16 cellular contexts compared by ENCODE assay signal in the genomic region with DNA sequence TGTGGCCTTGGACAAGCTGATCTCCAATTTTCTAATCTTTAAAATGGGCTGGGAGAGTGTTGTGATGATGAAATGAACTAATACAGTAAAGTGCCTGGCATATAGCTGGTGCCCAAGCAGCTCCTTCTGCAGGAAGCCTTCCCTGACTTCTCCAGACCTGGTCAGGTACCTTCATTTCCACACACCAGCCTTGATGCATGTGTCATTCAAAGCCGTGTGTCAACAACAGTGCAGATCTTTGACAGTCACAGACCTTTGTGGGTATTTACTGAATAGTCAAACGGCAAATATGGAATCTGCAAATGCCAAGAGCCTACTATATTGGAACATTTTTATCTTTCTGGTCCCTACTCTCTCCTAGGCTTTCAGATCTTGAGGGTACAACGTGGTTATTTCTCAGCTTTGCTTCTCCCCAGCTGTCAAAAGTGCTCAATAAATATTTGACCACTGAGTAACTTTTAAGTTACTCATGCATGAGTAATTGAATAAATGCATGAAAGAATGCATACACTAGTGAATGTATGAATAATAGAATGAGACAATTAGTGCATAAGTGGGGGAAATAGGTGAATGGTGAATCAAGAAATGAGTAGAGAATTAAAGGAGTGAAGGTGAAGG.
DNase-seq lines count a peak whose midpoint lies in the region; FAIRE-seq and TF ChIP-seq lines count a peak whose summit lies in the region.
"Had no signal": no experiment of that assay in that cellular context is flagged by ENCODE, and none has a peak within 500 bp of the region (broad histone marks: within the 10 kb centered on the region; RNA-seq: fewer than 3 reads in every experiment).

No MANE protein-coding gene starts in this region.

- H2AFZ ChIP-seq in keratinocyte (ENCODE audit: control insufficient read depth, low read length) (no peak overlapping the region), smooth muscle cell (ENCODE audit: low read depth) (no peak overlapping the region)

- no peak overlapping the region for H3K27ac ChIP-seq in keratinocyte (ENCODE audit: control insufficient read depth, insufficient read depth, low read length)
- H3K27ac ChIP-seq in smooth muscle cell (ENCODE audit: low read depth) = no peak overlapping the region
- H3K27ac ChIP-seq: uterus had no signal

- in situ Hi-C loops in astrocyte of the cerebellum (cut with HindIII; ENCODE audit: low sequenced_read_pairs) = no loop called here

- dilution Hi-C loops in keratinocyte (cut with MboI; ENCODE audit: extremely low pct_ligation_motif_present, low sequenced_read_pairs) = no loop called here

- 63% methylated on average over 3 of the region's 3 CpGs for WGBS in smooth muscle cell (ENCODE audit: low lambda C conversion rate)

- H3K4me1 ChIP-seq in keratinocyte (ENCODE audit: control insufficient read depth, extremely low read depth, insufficient read depth, low read length) (peaks cover 22% of the 10 kb centered on the region), smooth muscle cell (ENCODE audit: low read depth) (no peaks in the 10 kb centered on the region)
- H3K4me1 ChIP-seq: uterus had no signal

- no peaks in the 10 kb centered on the region for H3K36me3 ChIP-seq in keratinocyte (ENCODE audit: control insufficient read depth in 2 of 2, extremely low read depth in 1 of 2, insufficient read depth in 2 of 2, low read length in 2 of 2)
- no peaks in the 10 kb centered on the region for H3K36me3 ChIP-seq in smooth muscle cell (ENCODE audit: low read depth)
- H3K36me3 ChIP-seq: uterus had no signal

- peak; percentile 73 for FAIRE-seq in keratinocyte (lab: Jason Lieb, UNC)
- FAIRE-seq: TTC549 had no signal

- H3K27me3 ChIP-seq in keratinocyte (ENCODE audit: control insufficient read depth, extremely low read depth, insufficient read depth, low read length) (no peaks in the 10 kb centered on the region), smooth muscle cell (ENCODE audit: low read depth) (peaks cover 4% of the 10 kb centered on the region)
- H3K27me3 ChIP-seq: uterus had no signal

- no peaks in the 10 kb centered on the region for H3F3A ChIP-seq in smooth muscle cell (ENCODE audit: low read depth)

- H3K9me1 ChIP-seq in keratinocyte (ENCODE audit: control insufficient read depth, extremely low read depth, insufficient read depth, low read length) = no peaks in the 10 kb centered on the region

- H3K4me3 ChIP-seq in astrocyte of the cerebellum (ENCODE audit: low read depth, low read length) (no peak overlapping the region), keratinocyte (ENCODE audit: control insufficient read depth in 2 of 3, extremely low read depth in 1 of 3, insufficient read depth in 2 of 3, low read depth in 1 of 3, low read length in 3 of 3) (peak overlapping the region in 1 of 3 experiments; percentile 27), smooth muscle cell (no peak overlapping the region)
- H3K4me3 ChIP-seq: uterus had no signal

- H3K4me2 ChIP-seq in keratinocyte (ENCODE audit: control insufficient read depth, extremely low read depth, insufficient read depth, low read depth, low read length) (peak overlapping the region; percentile 60), smooth muscle cell (no peak overlapping the region)

- no peak overlapping the region for H3K9ac ChIP-seq in keratinocyte (ENCODE audit: control insufficient read depth, extremely low read depth, insufficient read depth, low read length)
- no peak overlapping the region for H3K9ac ChIP-seq in smooth muscle cell (ENCODE audit: low read depth)

- H3K79me2 ChIP-seq in keratinocyte (ENCODE audit: control insufficient read depth, insufficient read depth, low read length) (no peaks in the 10 kb centered on the region), smooth muscle cell (ENCODE audit: low read depth) (no peaks in the 10 kb centered on the region)

- DNase-seq in AG08396 (ENCODE audit: low spot score) (peak; percentile 56), HPDE6-E6E7 (ENCODE audit: extremely low spot score) (peak; percentile 49), astrocyte of the cerebellum (ENCODE audit: low read depth) (peak; percentile 4), keratinocyte (ENCODE audit: low read depth, low spot score) (no peak), NCI-H187 treated with DMSO at 0.1 percent for 48 hours (lab: John Stamatoyannopoulos, UW) (no peak), NCI-H510A treated with DMSO at 0.1 percent for 48 hours (lab: John Stamatoyannopoulos, UW) (no peak), iPS-NIHi7 (ENCODE audit: extremely low spot score) (no peak), smooth muscle cell (lab: John Stamatoyannopoulos, UW; ENCODE audit: unreplicated experiment) (no peak)
- DNase-seq: activated naive CD4-positive, alpha-beta T cell; erythroblast; GDM1; NCI-H1417 treated with DMSO at 0.1 percent for 48 hours; posterior cingulate gyrus; SHP77 treated with DMSO at 0.1 percent for 48 hours; uterus had no signal

- TF ChIP-seq CTCF in astrocyte of the cerebellum (IDR thresholded peaks at IDR 0.05; ENCODE audit: low read depth, low read length, missing control alignments) (no peak), keratinocyte (optimal IDR thresholded peaks at IDR 0.05 in 1 of 3, IDR thresholded peaks at IDR 0.05 in 1 of 3, conservative IDR thresholded peaks at IDR 0.05 in 1 of 3; ENCODE audit: extremely low read depth in 1 of 3, insufficient read depth in 2 of 3, low read length in 3 of 3) (no peak), smooth muscle cell (IDR thresholded peaks at IDR 0.05; ENCODE audit: borderline replicate concordance, insufficient read depth, poor library complexity, severe bottlenecking) (no peak)

- H4K20me1 ChIP-seq in keratinocyte (ENCODE audit: control insufficient read depth, extremely low read depth, insufficient read depth, low read length) = peaks cover 4% of the 10 kb centered on the region
- no peaks in the 10 kb centered on the region for H4K20me1 ChIP-seq in smooth muscle cell (ENCODE audit: low read depth)

- H3K9me3 ChIP-seq in keratinocyte (ENCODE audit: control insufficient read depth, low read depth, low read length) (no peaks in the 10 kb centered on the region), smooth muscle cell (replicated peaks; ENCODE audit: low read depth) (no peaks in the 10 kb centered on the region)
- H3K9me3 ChIP-seq: uterus had no signal

Comparison
In these comparisons a context has a peak if more than half of its experiments do, and no peak if none do; other contexts are left out.
1. DNase-seq: peak in AG08396 (single experiment), HPDE6-E6E7 (single experiment) and astrocyte of the cerebellum (single experiment); none in keratinocyte (single experiment), NCI-H187 treated with DMSO at 0.1 percent for 48 hours (single experiment), NCI-H510A treated with DMSO at 0.1 percent for 48 hours (single experiment), iPS-NIHi7 (single experiment) and smooth muscle cell (single experiment).